ENCODE assay signal across 8 cellular contexts in the genomic region with DNA sequence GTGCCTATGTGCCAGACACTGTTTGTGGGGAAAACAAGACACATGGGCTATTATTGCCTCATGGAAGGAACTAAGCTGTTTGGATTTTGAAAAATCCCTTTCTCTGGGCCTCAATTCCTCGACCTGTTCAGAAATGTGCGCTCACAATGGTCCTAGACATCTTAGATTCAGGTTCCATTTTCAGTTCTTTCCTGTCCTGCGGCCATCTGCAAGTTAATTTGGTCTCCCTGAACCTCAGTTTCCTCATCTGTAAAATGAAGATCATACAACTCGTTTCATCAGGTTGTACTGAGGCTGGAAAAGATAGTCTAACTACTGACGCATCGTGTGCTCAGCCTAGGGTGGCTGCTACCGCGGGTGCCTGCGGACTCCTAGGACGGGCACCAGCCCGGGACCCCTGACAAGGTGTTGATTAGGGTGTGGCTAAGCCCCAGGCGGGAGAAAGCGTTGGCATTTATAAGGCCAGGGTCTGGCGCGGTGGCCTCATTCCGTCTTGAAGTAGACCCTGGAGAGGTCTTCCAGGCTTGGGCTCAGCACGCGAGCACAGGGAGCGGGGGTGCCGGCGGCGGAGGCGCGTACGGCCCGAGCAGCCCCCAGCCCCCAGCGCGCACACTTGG. TPM values are rescaled to one million over a fixed set of nuclear protein-coding genes. Genes with fewer than 3 reads are reported as not detected.
DNase-seq lines count a peak whose midpoint lies in the region; ATAC-seq and TF ChIP-seq lines count a peak whose summit lies in the region.

No MANE protein-coding gene starts in this region.

- H3K27ac ChIP-seq in left ventricle myocardium inferior (replicated peaks): peak overlapping the region; percentile 95

- H3K27ac Mint-ChIP-seq in activated T-helper 17 cell treated with anti-CD3 and anti-CD28 coated beads, Interleukin-2, amount 50 U/mL, for 72 hours: peak overlapping the region; percentile 90

- H3K4me3 ChIP-seq in left ventricle myocardium inferior: peak overlapping the region; percentile 98
- H3K4me3 ChIP-seq in skeletal muscle cell (ENCODE audit: low read depth, low read length): peak overlapping the region; percentile 84

- DNase-seq in activated T-cell treated with anti-CD3 and anti-CD28 coated beads for 24 hours (ENCODE audit: low read depth) (peak; percentile 18), left ventricle myocardium inferior (no peak), skeletal muscle cell (ENCODE audit: low read depth) (no peak), NCI-H1105 treated with DMSO at 0.1 percent for 48 hours (lab: John Stamatoyannopoulos, UW) (no peak)
- DNase-seq in activated T-cell treated with anti-CD3 and anti-CD28 coated beads, Interleukin-2, amount 50 U/mL, for 1 hour: no peak

- intact Hi-C loops in left ventricle myocardium inferior (cut with micrococcal nuclease): no loop called here

- H3K4me1 ChIP-seq in left ventricle myocardium inferior: peaks cover 55% of the 10 kb centered on the region

- peaks cover 7% of the 10 kb centered on the region for H3K36me3 ChIP-seq in left ventricle myocardium inferior

- H3K27me3 Mint-ChIP-seq in activated T-helper 17 cell treated with anti-CD3 and anti-CD28 coated beads, Interleukin-2, amount 50 U/mL, for 72 hours: no peaks in the 10 kb centered on the region

- H3K4me1 Mint-ChIP-seq in activated T-helper 17 cell treated with anti-CD3 and anti-CD28 coated beads, Interleukin-2, amount 50 U/mL, for 72 hours: peaks cover 36% of the 10 kb centered on the region

- H3K36me3 Mint-ChIP-seq in activated T-helper 17 cell treated with anti-CD3 and anti-CD28 coated beads, Interleukin-2, amount 50 U/mL, for 72 hours (ENCODE audit: low read depth): peaks cover 38% of the 10 kb centered on the region

- H3K9me3 Mint-ChIP-seq in activated T-helper 17 cell treated with anti-CD3 and anti-CD28 coated beads, Interleukin-2, amount 50 U/mL, for 72 hours: no peaks in the 10 kb centered on the region

- TF ChIP-seq CTCF in left ventricle myocardium inferior (IDR thresholded peaks at IDR 0.05; ENCODE audit: borderline replicate concordance): no peak

- H3K9me3 ChIP-seq in left ventricle myocardium inferior (replicated peaks): no peaks in the 10 kb centered on the region

- H3K4me3 Mint-ChIP-seq in activated T-helper 17 cell treated with anti-CD3 and anti-CD28 coated beads, Interleukin-2, amount 50 U/mL, for 72 hours: peak overlapping the region; percentile 92

- ATAC-seq in HG03442 (IDR thresholded peaks at IDR 0.05; ENCODE audit: unreplicated experiment) (peak; percentile 4), HG02623 (IDR thresholded peaks at IDR 0.05; ENCODE audit: unreplicated experiment) (no peak)
- ATAC-seq in activated T-helper 17 cell treated with anti-CD3 and anti-CD28 coated beads, Interleukin-2, amount 50 U/mL, for 72 hours (replicated peaks): peak; percentile 57

- H3K27me3 ChIP-seq in left ventricle myocardium inferior (ENCODE audit: low read depth): no peaks in the 10 kb centered on the region

RNA-seq across cellular contexts. Expression of a gene that starts 0.5 kb away (rescaled TPM):
- 10 to 100 TPM; 30.1 to 48.5 TPM for total RNA-seq in activated T-helper 17 cell treated with anti-CD3 and anti-CD28 coated beads, Interleukin-2, amount 50 U/mL, for 72 hours
- total RNA-seq in left ventricle myocardium inferior: 29.1 TPM

RNA-seq across cellular contexts. Expression of a gene that starts 35.4 kb away (rescaled TPM):
- total RNA-seq in activated T-helper 17 cell treated with anti-CD3 and anti-CD28 coated beads, Interleukin-2, amount 50 U/mL, for 72 hours: 10 to 100 TPM; 60.7 to 93.9 TPM
- total RNA-seq in left ventricle myocardium inferior: 40.3 TPM

RNA-seq across cellular contexts. Expression of a gene that starts 48.2 kb away (rescaled TPM):
- 10 to 100 TPM; 70.0 to 94.8 TPM for total RNA-seq in activated T-helper 17 cell treated with anti-CD3 and anti-CD28 coated beads, Interleukin-2, amount 50 U/mL, for 72 hours
- total RNA-seq in left ventricle myocardium inferior: 26.2 TPM

RNA-seq across cellular contexts. Expression of a gene that starts 51.2 kb away (rescaled TPM):
- 1,000 to 10,000 TPM; 1,075 to 1,450 TPM for total RNA-seq in activated T-helper 17 cell treated with anti-CD3 and anti-CD28 coated beads, Interleukin-2, amount 50 U/mL, for 72 hours
- total RNA-seq in left ventricle myocardium inferior: 684 TPM

RNA-seq across cellular contexts. Expression of a gene that starts 57.8 kb away (rescaled TPM):
- total RNA-seq in activated T-helper 17 cell treated with anti-CD3 and anti-CD28 coated beads, Interleukin-2, amount 50 U/mL, for 72 hours: 10 to 100 TPM; 56.6 to 57.1 TPM
- total RNA-seq in left ventricle myocardium inferior: 6.3 TPM
